Comparison of ENCODE assay signal across 1 cellular context in genomic region chr20:53773792-53774371, GRCh38.
TF ChIP-seq lines count a peak whose summit lies in the region.

No MANE protein-coding gene starts in this region.

TF ChIP-seq in HepG2, 621 proteins besides CTCF, POLR2A, EP300 and RAD21 (continued from another document):
- TF ChIP-seq, protein P1, sequence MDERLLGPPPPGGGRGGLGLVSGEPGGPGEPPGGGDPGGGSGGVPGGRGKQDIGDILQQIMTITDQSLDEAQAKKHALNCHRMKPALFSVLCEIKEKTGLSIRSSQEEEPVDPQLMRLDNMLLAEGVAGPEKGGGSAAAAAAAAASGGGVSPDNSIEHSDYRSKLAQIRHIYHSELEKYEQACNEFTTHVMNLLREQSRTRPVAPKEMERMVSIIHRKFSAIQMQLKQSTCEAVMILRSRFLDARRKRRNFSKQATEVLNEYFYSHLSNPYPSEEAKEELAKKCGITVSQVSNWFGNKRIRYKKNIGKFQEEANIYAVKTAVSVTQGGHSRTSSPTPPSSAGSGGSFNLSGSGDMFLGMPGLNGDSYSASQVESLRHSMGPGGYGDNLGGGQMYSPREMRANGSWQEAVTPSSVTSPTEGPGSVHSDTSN (CRISPR knock-in tag; IDR thresholded peaks at IDR 0.05), result no peak
- TF ChIP-seq FOXO4 (CRISPR knock-in tag; conservative IDR thresholded peaks at IDR 0.05) (no peak), RAD51 (IDR thresholded peaks at IDR 0.05; ENCODE audit: borderline replicate concordance) (no peak), ZBTB7B (CRISPR knock-in tag; IDR thresholded peaks at IDR 0.05) (no peak), ZNF660 (CRISPR knock-in tag; IDR thresholded peaks at IDR 0.05; ENCODE audit: borderline replicate concordance, low read depth) (no peak), ZNF501 (CRISPR knock-in tag; IDR thresholded peaks at IDR 0.05) (no peak), TAF1 (CRISPR knock-in tag; IDR thresholded peaks at IDR 0.05) (no peak), LBX2 (CRISPR knock-in tag; IDR thresholded peaks at IDR 0.05; ENCODE audit: borderline replicate concordance) (no peak), ZNF768 (CRISPR knock-in tag; IDR thresholded peaks at IDR 0.05) (no peak)
